ENCODE assay signal across 23 cellular contexts in genomic region chr2:19416784-19417684, GRCh38. TPM values are rescaled to one million over a fixed set of nuclear protein-coding genes. Genes with fewer than 3 reads are reported as not detected.
"Had no signal": no experiment of that assay in that cellular context is flagged by ENCODE, and none has a peak within 500 bp of the region (broad histone marks: within the 10 kb centered on the region; RNA-seq: fewer than 3 reads in every experiment).

No MANE protein-coding gene starts in this region.

- H3K27me3 ChIP-seq: pancreas, sigmoid colon, testis, tibial nerve, upper lobe of right lung, vagina had no signal

- H3K27ac Mint-ChIP-seq: natural killer cell; stimulated activated naive B cell treated with anti-CD40 and anti-IgM and Interleukin-4, amounts not matched to agents 10 μg/mL and 1 μg/mL and 100 μg/mL, for 72 hours; stimulated activated naive CD8-positive, alpha-beta T cell treated with anti-CD3 and anti-CD28 coated beads, Interleukin-15, amount 100 ng/mL, for 72 hours had no signal

- H3K36me3 ChIP-seq: pancreas, prostate gland, sigmoid colon, tibial nerve, upper lobe of right lung, vagina had no signal

- DNase-seq: cerebellar nuclear complex; dermis blood vessel endothelial cell; effector CD4-positive, alpha-beta T cell; foreskin melanocyte; head of caudate nucleus; hippocampal formation; islet precursor cell; mucosa of descending colon; natural killer cell; nucleus accumbens; pancreas; sigmoid colon; stimulated activated CD4-positive, alpha-beta T cell treated with anti-CD3 and anti-CD28 coated beads, Interleukin-2, amount 100 ng/mL, for 24 hours; stimulated activated CD4-positive, alpha-beta T cell treated with anti-CD3 and anti-CD28 coated beads, Interleukin-4, amount 100 ng/mL, for 4 hours; stimulated activated naive B cell treated with anti-CD40 and anti-IgM and Interleukin-4, amounts not matched to agents 10 μg/mL and 1 μg/mL and 100 μg/mL, for 72 hours; stimulated activated naive CD8-positive, alpha-beta T cell treated with anti-CD3 and anti-CD28 coated beads, Interleukin-15, amount 100 ng/mL, for 72 hours; testis; upper lobe of right lung had no signal

- H3K4me3 Mint-ChIP-seq: natural killer cell; neural crest cell; stimulated activated naive B cell treated with anti-CD40 and anti-IgM and Interleukin-4, amounts not matched to agents 10 μg/mL and 1 μg/mL and 100 μg/mL, for 72 hours; stimulated activated naive CD8-positive, alpha-beta T cell treated with anti-CD3 and anti-CD28 coated beads, Interleukin-15, amount 100 ng/mL, for 72 hours had no signal

- ATAC-seq: mucosa of descending colon; natural killer cell; pancreas; stimulated activated naive B cell treated with anti-CD40 and anti-IgM and Interleukin-4, amounts not matched to agents 10 μg/mL and 1 μg/mL and 100 μg/mL, for 72 hours; stimulated activated naive CD8-positive, alpha-beta T cell treated with anti-CD3 and anti-CD28 coated beads, Interleukin-15, amount 100 ng/mL, for 72 hours; upper lobe of right lung had no signal

- H3K4me1 Mint-ChIP-seq: natural killer cell; neural crest cell; stimulated activated naive B cell treated with anti-CD40 and anti-IgM and Interleukin-4, amounts not matched to agents 10 μg/mL and 1 μg/mL and 100 μg/mL, for 72 hours; stimulated activated naive CD8-positive, alpha-beta T cell treated with anti-CD3 and anti-CD28 coated beads, Interleukin-15, amount 100 ng/mL, for 72 hours had no signal

- H3K4me3 ChIP-seq: mucosa of descending colon, pancreas, prostate gland, sigmoid colon, skin epidermis, testis, tibial nerve, upper lobe of right lung, vagina had no signal

- H3K9me3 Mint-ChIP-seq: neural crest cell had no signal

- H3K4me1 ChIP-seq: pancreas, prostate gland, sigmoid colon, testis, tibial nerve, upper lobe of right lung, vagina had no signal

- H3K27ac ChIP-seq: pancreas, prostate gland, sigmoid colon, skin epidermis, testis, tibial nerve, upper lobe of right lung, vagina had no signal

- H3K9me3 ChIP-seq: mucosa of descending colon, pancreas, prostate gland, testis, upper lobe of right lung, vagina had no signal

- H3K36me3 Mint-ChIP-seq: natural killer cell; stimulated activated naive B cell treated with anti-CD40 and anti-IgM and Interleukin-4, amounts not matched to agents 10 μg/mL and 1 μg/mL and 100 μg/mL, for 72 hours had no signal

RNA-seq across cellular contexts. Expression of gene OSR1, which starts 58.6 kb away (rescaled TPM):
- total RNA-seq: natural killer cell had no signal
